12 cellular contexts compared by ENCODE assay signal in genomic region chr14:44966601-44967336, GRCh38. TPM values are rescaled to one million over a fixed set of nuclear protein-coding genes. Genes with fewer than 3 reads are reported as not detected.
DNase-seq lines count a peak whose midpoint lies in the region; ATAC-seq and TF ChIP-seq lines count a peak whose summit lies in the region.
"Had no signal": no experiment of that assay in that cellular context is flagged by ENCODE, and none has a peak within 500 bp of the region (broad histone marks: within the 10 kb centered on the region; RNA-seq: fewer than 3 reads in every experiment).

No MANE protein-coding gene starts in this region.

- H3K9me3 ChIP-seq in iPS-20b (ENCODE audit: insufficient read depth, low read depth, low read length) (no peaks in the 10 kb centered on the region), subcutaneous abdominal adipose tissue (ENCODE audit: control insufficient read depth in 5 of 5, low read length in 5 of 5) (peaks cover 0 to 9% (median 5%) of the 10 kb centered on the region in 5 donors)

- no peak overlapping the region for H3K27ac ChIP-seq in iPS-20b (ENCODE audit: low read length)
- H3K27ac ChIP-seq in subcutaneous abdominal adipose tissue (ENCODE audit: low read depth, low read length), result no peak overlapping the region

- intact Hi-C loops in activated CD8-positive, alpha-beta T cell treated with anti-CD3 and anti-CD28 coated beads for 36 hours (cut with micrococcal nuclease), result no loop called here

- H3K4me3 Mint-ChIP-seq in activated naive CD4-positive, alpha-beta T cell treated with anti-CD3 and anti-CD28 coated beads, Interleukin-2, amount 10 ng/mL, durations not matched to agents 7 days and 5 days, result peak overlapping the region; percentile 3
- H3K4me3 Mint-ChIP-seq in activated CD8-positive, alpha-beta T cell treated with anti-CD3 and anti-CD28 coated beads for 36 hours, result peak overlapping the region; percentile 53

- no peak for TF ChIP-seq CTCF in activated CD8-positive, alpha-beta T cell treated with anti-CD3 and anti-CD28 coated beads for 36 hours (IDR thresholded peaks at IDR 0.05)

- no peak overlapping the region for H3K27ac Mint-ChIP-seq in activated naive CD4-positive, alpha-beta T cell treated with anti-CD3 and anti-CD28 coated beads, Interleukin-2, amount 10 ng/mL, durations not matched to agents 7 days and 5 days
- H3K27ac Mint-ChIP-seq in activated naive CD4-positive, alpha-beta T cell treated with anti-CD3 and anti-CD28 coated beads, Interleukin-2, amount 50 U/mL, for 72 hours, result peak overlapping the region in 1 of 2 donors; percentile 35
- no peak overlapping the region for H3K27ac Mint-ChIP-seq in activated CD8-positive, alpha-beta T cell treated with anti-CD3 and anti-CD28 coated beads for 36 hours

- H3K4me1 Mint-ChIP-seq in activated naive CD4-positive, alpha-beta T cell treated with anti-CD3 and anti-CD28 coated beads, Interleukin-2, amount 10 ng/mL, durations not matched to agents 7 days and 5 days, result peaks cover 72% of the 10 kb centered on the region
- peaks cover 69% of the 10 kb centered on the region for H3K4me1 Mint-ChIP-seq in activated CD8-positive, alpha-beta T cell treated with anti-CD3 and anti-CD28 coated beads for 36 hours (ENCODE audit: low read depth)

- CTCF ChIA-PET in activated naive CD4-positive, alpha-beta T cell treated with anti-CD3 and anti-CD28 coated beads, Interleukin-2, amount 10 ng/mL, durations not matched to agents 7 days and 5 days (lab: Charles Lee), result no interaction called here
- CTCF ChIA-PET in activated CD8-positive, alpha-beta T cell treated with anti-CD3 and anti-CD28 coated beads for 36 hours (lab: Charles Lee), result no interaction called here

- DNase-seq in activated naive CD4-positive, alpha-beta T cell treated with anti-CD3 and anti-CD28 coated beads, Interleukin-2, amount 10 ng/mL, durations not matched to agents 7 days and 5 days, result no peak
- no peak for DNase-seq in activated naive CD4-positive, alpha-beta T cell treated with anti-CD3 and anti-CD28 coated beads, Interleukin-2, amount 50 U/mL, for 72 hours (ENCODE audit: low spot score in 2 of 2)
- no peak for DNase-seq in activated CD8-positive, alpha-beta T cell treated with anti-CD3 and anti-CD28 coated beads for 36 hours
- no peak for DNase-seq in stimulated activated CD4-positive, alpha-beta T cell treated with anti-CD3 and anti-CD28 coated beads, Interleukin-2, amount 100 ng/mL, for 24 hours
- DNase-seq: DMS79; GOT3; NCI-H1092; stimulated activated CD4-positive, alpha-beta T cell treated with anti-CD3 and anti-CD28 coated beads, Interleukin-4, amount 100 ng/mL, for 4 hours had no signal

- peak overlapping the region; percentile 46 for H3K4me3 ChIP-seq in iPS-20b (ENCODE audit: low read length)
- H3K4me3 ChIP-seq in subcutaneous abdominal adipose tissue (ENCODE audit: low read depth in 1 of 5, low read length in 5 of 5), result peak overlapping the region in 4 of 5 donors; percentile 22 to 59 (median 47)

- no peaks in the 10 kb centered on the region for H3K27me3 ChIP-seq in iPS-20b (ENCODE audit: insufficient read depth, low read length)
- no peaks in the 10 kb centered on the region for H3K27me3 ChIP-seq in subcutaneous abdominal adipose tissue (ENCODE audit: control insufficient read depth in 5 of 5, insufficient read depth in 4 of 5, low read length in 5 of 5)

- peaks cover 66% of the 10 kb centered on the region for H3K36me3 Mint-ChIP-seq in activated naive CD4-positive, alpha-beta T cell treated with anti-CD3 and anti-CD28 coated beads, Interleukin-2, amount 10 ng/mL, durations not matched to agents 7 days and 5 days
- H3K36me3 Mint-ChIP-seq in activated naive CD4-positive, alpha-beta T cell treated with anti-CD3 and anti-CD28 coated beads, Interleukin-2, amount 50 U/mL, for 72 hours, result peaks cover 63% of the 10 kb centered on the region in 2 donors
- peaks cover 66% of the 10 kb centered on the region for H3K36me3 Mint-ChIP-seq in activated CD8-positive, alpha-beta T cell treated with anti-CD3 and anti-CD28 coated beads for 36 hours (ENCODE audit: low read depth)

- ATAC-seq in activated naive CD4-positive, alpha-beta T cell treated with anti-CD3 and anti-CD28 coated beads, Interleukin-2, amount 50 U/mL, for 72 hours, result no peak
- ATAC-seq in activated CD8-positive, alpha-beta T cell treated with anti-CD3 and anti-CD28 coated beads for 36 hours, result no peak
- ATAC-seq in HG03095 (IDR thresholded peaks at IDR 0.05; ENCODE audit: unreplicated experiment) (no peak), GM18502 (IDR thresholded peaks at IDR 0.05; ENCODE audit: poor library complexity, unreplicated experiment) (no peak)

- peaks cover 4% of the 10 kb centered on the region; the same call in 1 of the 2 replicates for H3K4me1 ChIP-seq in iPS-20b (ENCODE audit: insufficient read depth, low read length)
- H3K4me1 ChIP-seq in subcutaneous abdominal adipose tissue (ENCODE audit: control insufficient read depth in 5 of 5, insufficient read depth in 5 of 5, low read length in 5 of 5), result peaks cover 2 to 58% (median 55%) of the 10 kb centered on the region in 5 donors

- H3K9me3 Mint-ChIP-seq in activated naive CD4-positive, alpha-beta T cell treated with anti-CD3 and anti-CD28 coated beads, Interleukin-2, amount 10 ng/mL, durations not matched to agents 7 days and 5 days, result peaks cover 39% of the 10 kb centered on the region
- H3K9me3 Mint-ChIP-seq in activated naive CD4-positive, alpha-beta T cell treated with anti-CD3 and anti-CD28 coated beads, Interleukin-2, amount 50 U/mL, for 72 hours, result peaks cover 5 to 20% of the 10 kb centered on the region in 2 donors
- peaks cover 37% of the 10 kb centered on the region for H3K9me3 Mint-ChIP-seq in activated CD8-positive, alpha-beta T cell treated with anti-CD3 and anti-CD28 coated beads for 36 hours

- H3K36me3 ChIP-seq in iPS-20b (ENCODE audit: insufficient read depth, low read depth, low read length), result no peaks in the 10 kb centered on the region
- H3K36me3 ChIP-seq in subcutaneous abdominal adipose tissue (ENCODE audit: control insufficient read depth in 5 of 5, insufficient read depth in 5 of 5, low read length in 5 of 5), result peaks cover 0 to 7% (median 0%) of the 10 kb centered on the region in 5 donors

- POLR2A ChIA-PET in activated CD8-positive, alpha-beta T cell treated with anti-CD3 and anti-CD28 coated beads for 36 hours (lab: Charles Lee), result no interaction called here

- no peaks in the 10 kb centered on the region for H3K27me3 Mint-ChIP-seq in activated naive CD4-positive, alpha-beta T cell treated with anti-CD3 and anti-CD28 coated beads, Interleukin-2, amount 10 ng/mL, durations not matched to agents 7 days and 5 days
- H3K27me3 Mint-ChIP-seq in activated CD8-positive, alpha-beta T cell treated with anti-CD3 and anti-CD28 coated beads for 36 hours, result no peaks in the 10 kb centered on the region

- H3K9ac ChIP-seq in iPS-20b (ENCODE audit: low read depth, low read length) (no peak overlapping the region; the same call in 1 of the 2 replicates), subcutaneous abdominal adipose tissue (ENCODE audit: low read length in 5 of 5) (no peak overlapping the region)

RNA-seq across cellular contexts. Expression of gene TOGARAM1, which starts 4.8 kb away (rescaled TPM):
- 1 to 10 TPM; 3.5 to 7.9 TPM for total RNA-seq in activated naive CD4-positive, alpha-beta T cell treated with anti-CD3 and anti-CD28 coated beads, Interleukin-2, amount 50 U/mL, for 72 hours
- 1 to 10 TPM; 5.5 to 7.9 TPM for total RNA-seq in activated CD8-positive, alpha-beta T cell treated with anti-CD3 and anti-CD28 coated beads for 36 hours

RNA-seq across cellular contexts. Expression of gene KLHL28, which starts 5.0 kb away (rescaled TPM):
- total RNA-seq in activated naive CD4-positive, alpha-beta T cell treated with anti-CD3 and anti-CD28 coated beads, Interleukin-2, amount 50 U/mL, for 72 hours, result 10 to 100 TPM in 1 of 2 donors, 1 to 10 TPM in 1; 9.8 to 22.2 TPM
- 10 to 100 TPM; 10.9 to 11.1 TPM for total RNA-seq in activated CD8-positive, alpha-beta T cell treated with anti-CD3 and anti-CD28 coated beads for 36 hours
